ENCODE assay signal across 18 cellular contexts in the genomic region with DNA sequence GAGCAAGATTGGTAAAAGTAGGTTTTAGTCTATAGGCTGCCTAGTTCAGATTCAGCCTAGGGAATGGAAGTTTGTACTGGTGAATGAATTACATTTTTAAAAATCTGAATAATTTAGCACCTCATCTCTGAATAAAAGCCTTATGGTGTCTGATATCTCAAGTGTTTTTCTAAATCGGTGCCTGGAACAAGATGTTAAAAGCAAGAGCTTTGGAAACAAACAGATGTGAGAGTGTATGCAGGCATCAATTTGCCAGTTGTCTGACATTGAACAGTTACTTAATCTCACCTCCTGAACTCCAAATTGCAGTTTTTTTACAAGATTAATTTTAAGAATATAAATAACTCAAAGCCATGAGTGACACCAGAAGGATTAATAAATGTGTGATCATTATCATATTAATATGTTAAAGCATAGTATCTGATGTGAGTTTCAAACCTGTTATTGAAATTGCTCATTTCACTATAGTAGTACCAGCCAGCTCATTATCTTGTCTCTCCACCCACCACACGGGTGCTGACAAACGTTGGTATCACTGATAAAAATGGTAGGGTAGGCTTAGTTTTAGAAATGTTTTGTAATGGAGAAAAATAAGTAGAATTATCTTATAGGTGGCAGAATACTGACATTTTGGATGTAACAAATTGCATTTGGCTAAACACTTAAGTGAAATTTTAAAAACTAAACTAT.
DNase-seq lines count a peak whose midpoint lies in the region; ATAC-seq and TF ChIP-seq lines count a peak whose summit lies in the region.
"Had no signal": no experiment of that assay in that cellular context is flagged by ENCODE, and none has a peak within 500 bp of the region (broad histone marks: within the 10 kb centered on the region; RNA-seq: fewer than 3 reads in every experiment).

No MANE protein-coding gene starts in this region.

- H3K27me3 Mint-ChIP-seq in activated T-helper 1 cell treated with anti-CD3 and anti-CD28 coated beads, Interleukin-12 subunit alpha, Interleukin-12 subunit beta, Interleukin-2, Interleukin-4 antibody, amounts not matched to agents 30 ng/mL and 10 ng/mL and 1 ng/mL, durations not matched to agents 14 hours and 24 hours and 36 hours (ENCODE audit: insufficient read depth) = no peaks in the 10 kb centered on the region
- H3K27me3 Mint-ChIP-seq: CD4-positive, alpha-beta memory T cell had no signal

- peak; percentile 61 for ATAC-seq in left ventricle myocardium superior
- ATAC-seq: GM12878, HepG2 had no signal

- no peak for TF ChIP-seq POLR2A in erythroblast (IDR thresholded peaks at IDR 0.05; ENCODE audit: low read length)

- H3K9me3 Mint-ChIP-seq in activated T-helper 1 cell treated with anti-CD3 and anti-CD28 coated beads, Interleukin-12 subunit alpha, Interleukin-12 subunit beta, Interleukin-2, Interleukin-4 antibody, amounts not matched to agents 30 ng/mL and 10 ng/mL and 1 ng/mL, durations not matched to agents 14 hours and 24 hours and 36 hours = peaks cover 5% of the 10 kb centered on the region

- DNase-seq in NCI-H524 (lab: John Stamatoyannopoulos, UW) (peak; percentile 22 to 66), erythroblast (lab: John Stamatoyannopoulos, UW) (peak; percentile 22 to 63), left ventricle myocardium superior (no peak), superior temporal gyrus (ENCODE audit: extremely low spot score) (peak; percentile 47)
- no peak for DNase-seq in stimulated activated CD8-positive, alpha-beta memory T cell treated with anti-CD3 and anti-CD28 coated beads, Interleukin-4, amount 100 ng/mL, for 48 hours
- no peak for DNase-seq in activated CD4-positive, CD25-positive, alpha-beta regulatory T cell (lab: John Stamatoyannopoulos, UW)
- no peak for DNase-seq in activated T-helper 1 cell treated with anti-CD3 and anti-CD28 coated beads, Interleukin-12 subunit alpha, Interleukin-12 subunit beta, Interleukin-2, Interleukin-4 antibody, amounts not matched to agents 30 ng/mL and 10 ng/mL and 1 ng/mL, durations not matched to agents 14 hours and 24 hours and 36 hours (ENCODE audit: low spot score)
- DNase-seq: 8988T, Calu3, DMS 273 treated with DMSO at 0.1 percent for 48 hours, DMS53, DND-41, EL, H9 had no signal

- no peaks in the 10 kb centered on the region for H3K4me1 Mint-ChIP-seq in activated T-helper 1 cell treated with anti-CD3 and anti-CD28 coated beads, Interleukin-12 subunit alpha, Interleukin-12 subunit beta, Interleukin-2, Interleukin-4 antibody, amounts not matched to agents 30 ng/mL and 10 ng/mL and 1 ng/mL, durations not matched to agents 14 hours and 24 hours and 36 hours (ENCODE audit: low read depth)
- H3K4me1 Mint-ChIP-seq: CD14-positive monocyte; CD4-positive, alpha-beta memory T cell; H9 had no signal

- intact Hi-C loops in left ventricle myocardium superior (cut with micrococcal nuclease) = no loop called here
- intact Hi-C loops in activated T-helper 1 cell treated with anti-CD3 and anti-CD28 coated beads, Interleukin-12 subunit alpha, Interleukin-12 subunit beta, Interleukin-2, Interleukin-4 antibody, amounts not matched to agents 30 ng/mL and 10 ng/mL and 1 ng/mL, durations not matched to agents 14 hours and 24 hours and 36 hours (cut with micrococcal nuclease) = no loop called here

- H3K4me3 Mint-ChIP-seq in activated T-helper 1 cell treated with anti-CD3 and anti-CD28 coated beads, Interleukin-12 subunit alpha, Interleukin-12 subunit beta, Interleukin-2, Interleukin-4 antibody, amounts not matched to agents 30 ng/mL and 10 ng/mL and 1 ng/mL, durations not matched to agents 14 hours and 24 hours and 36 hours = no peak overlapping the region
- H3K4me3 Mint-ChIP-seq: CD14-positive monocyte; CD4-positive, alpha-beta memory T cell; H9 had no signal

- no peak overlapping the region for H3K27ac Mint-ChIP-seq in activated T-helper 1 cell treated with anti-CD3 and anti-CD28 coated beads, Interleukin-12 subunit alpha, Interleukin-12 subunit beta, Interleukin-2, Interleukin-4 antibody, amounts not matched to agents 30 ng/mL and 10 ng/mL and 1 ng/mL, durations not matched to agents 14 hours and 24 hours and 36 hours
- H3K27ac Mint-ChIP-seq: CD14-positive monocyte; CD4-positive, alpha-beta memory T cell; H9 had no signal

- H3K36me3 Mint-ChIP-seq in activated T-helper 1 cell treated with anti-CD3 and anti-CD28 coated beads, Interleukin-12 subunit alpha, Interleukin-12 subunit beta, Interleukin-2, Interleukin-4 antibody, amounts not matched to agents 30 ng/mL and 10 ng/mL and 1 ng/mL, durations not matched to agents 14 hours and 24 hours and 36 hours (ENCODE audit: low read depth) = no peaks in the 10 kb centered on the region
- H3K36me3 Mint-ChIP-seq: CD14-positive monocyte; CD4-positive, alpha-beta memory T cell had no signal

Comparison
In these comparisons a context has a peak if more than half of its experiments do, and no peak if none do; other contexts are left out.
1. DNase-seq: peak in NCI-H524 (2 of 2), erythroblast (2 of 2) and superior temporal gyrus (single experiment); none in left ventricle myocardium superior (single experiment), stimulated activated CD8-positive, alpha-beta memory T cell treated with anti-CD3 and anti-CD28 coated beads, Interleukin-4, amount 100 ng/mL, for 48 hours (single experiment), activated CD4-positive, CD25-positive, alpha-beta regulatory T cell (0 of 4) and activated T-helper 1 cell treated with anti-CD3 and anti-CD28 coated beads, Interleukin-12 subunit alpha, Interleukin-12 subunit beta, Interleukin-2, Interleukin-4 antibody, amounts not matched to agents 30 ng/mL and 10 ng/mL and 1 ng/mL, durations not matched to agents 14 hours and 24 hours and 36 hours (single experiment).